ENCODE assay signal across 14 cellular contexts in genomic region chrX:153821066-153821465, GRCh38. TPM values are rescaled to one million over a fixed set of nuclear protein-coding genes. Genes with fewer than 3 reads are reported as not detected.
"Had no signal": no experiment of that assay in that cellular context is flagged by ENCODE, and none has a peak within 500 bp of the region (broad histone marks: within the 10 kb centered on the region; RNA-seq: fewer than 3 reads in every experiment).

No MANE protein-coding gene starts in this region.

- H3K27me3 Mint-ChIP-seq: activated CD4-positive, alpha-beta memory T cell treated with anti-CD3 and anti-CD28 coated beads for 36 hours; stimulated activated naive CD8-positive, alpha-beta T cell treated with anti-CD3 and anti-CD28 coated beads, Interleukin-15, Interleukin-2, amounts not matched to agents 100 ng/mL and 50 ng/mL, for 24 hours had no signal

- H3K4me3 ChIP-seq: dorsolateral prefrontal cortex, esophagus muscularis mucosa, ovary, thoracic aorta had no signal

- H3K27ac Mint-ChIP-seq: activated T-cell treated with anti-CD3 and anti-CD28 coated beads, Interleukin-2, amount 50 U/mL, for 72 hours; stimulated activated naive CD8-positive, alpha-beta T cell treated with anti-CD3 and anti-CD28 coated beads, Interleukin-15, Interleukin-2, amounts not matched to agents 100 ng/mL and 50 ng/mL, for 24 hours had no signal

- H3K36me3 ChIP-seq: esophagus muscularis mucosa, ovary, thoracic aorta had no signal

- H3K27ac ChIP-seq: esophagus muscularis mucosa, ovary, thoracic aorta had no signal

- H3K27me3 ChIP-seq: esophagus muscularis mucosa, ovary had no signal

- ATAC-seq: activated T-cell treated with anti-CD3 and anti-CD28 coated beads, Interleukin-2, amount 50 U/mL, for 72 hours; left lobe of liver had no signal

- H3K9me3 ChIP-seq: esophagus muscularis mucosa, ovary, thoracic aorta had no signal

- H3K9me3 Mint-ChIP-seq: activated CD4-positive, alpha-beta memory T cell treated with anti-CD3 and anti-CD28 coated beads for 36 hours; activated T-cell treated with anti-CD3 and anti-CD28 coated beads, Interleukin-2, amount 50 U/mL, for 72 hours; stimulated activated naive CD8-positive, alpha-beta T cell treated with anti-CD3 and anti-CD28 coated beads, Interleukin-15, Interleukin-2, amounts not matched to agents 100 ng/mL and 50 ng/mL, for 24 hours had no signal

- DNase-seq: activated T-cell treated with anti-CD3 and anti-CD28 coated beads, Interleukin-2, amount 50 U/mL, for 72 hours; dorsolateral prefrontal cortex; mammary epithelial cell; ovary; retina; stimulated activated CD4-positive, alpha-beta T cell treated with anti-CD3 and anti-CD28 coated beads, Interleukin-15, amount 100 ng/mL, for 24 hours; stimulated activated CD4-positive, alpha-beta T cell treated with anti-CD3 and anti-CD28 coated beads, Interleukin-4, amount 100 ng/mL, for 24 hours; T-helper 9 cell had no signal

- H3K36me3 Mint-ChIP-seq: activated CD4-positive, alpha-beta memory T cell treated with anti-CD3 and anti-CD28 coated beads for 36 hours had no signal

- H3K4me3 Mint-ChIP-seq: activated CD4-positive, alpha-beta memory T cell treated with anti-CD3 and anti-CD28 coated beads for 36 hours; stimulated activated naive CD8-positive, alpha-beta T cell treated with anti-CD3 and anti-CD28 coated beads, Interleukin-15, Interleukin-2, amounts not matched to agents 100 ng/mL and 50 ng/mL, for 24 hours had no signal

RNA-seq across cellular contexts. Expression of gene SRPK3, which starts 40.2 kb away (rescaled TPM):
- total RNA-seq: activated CD4-positive, alpha-beta memory T cell treated with anti-CD3 and anti-CD28 coated beads for 36 hours; activated T-cell treated with anti-CD3 and anti-CD28 coated beads, Interleukin-2, amount 50 U/mL, for 72 hours; left lobe of liver had no signal
- polyA plus RNA-seq: neural cell had no signal
